25 cellular contexts compared by ENCODE assay signal in genomic region chr17:76871668-76872067, GRCh38. TPM values are rescaled to one million over a fixed set of nuclear protein-coding genes. Genes with fewer than 3 reads are reported as not detected.
DNase-seq lines count a peak whose midpoint lies in the region; ATAC-seq, FAIRE-seq and TF ChIP-seq lines count a peak whose summit lies in the region.
"Had no signal": no experiment of that assay in that cellular context is flagged by ENCODE, and none has a peak within 500 bp of the region (broad histone marks: within the 10 kb centered on the region; RNA-seq: fewer than 3 reads in every experiment).

No MANE protein-coding gene starts in this region.

- no TSS peak for BruUV-seq in HCT116 (replicated peaks; lab: Mats Ljungman, UMichigan)

- TF ChIP-seq EP300 in ovary (IDR thresholded peaks at IDR 0.05) = no peak

- peaks cover 25% of the 10 kb centered on the region for H3K9me3 Mint-ChIP-seq in T-helper 1 cell treated with Interleukin-12 subunit alpha and Interleukin-12 subunit beta and Interleukin-4 antibody, amounts not matched to agents 30 μg/mL and 1 μg/mL, for 36 hours
- no peaks in the 10 kb centered on the region for H3K9me3 Mint-ChIP-seq in neural crest cell

- H3K36me3 ChIP-seq in HCT116 (ENCODE audit: control insufficient read depth in 1 of 2, insufficient read depth in 2 of 2, low read length in 2 of 2) = no peaks in the 10 kb centered on the region
- H3K36me3 ChIP-seq in ovary = no peaks in the 10 kb centered on the region
- H3K36me3 ChIP-seq: thyroid gland had no signal

- peak overlapping the region; percentile 1 for H3K4me3 Mint-ChIP-seq in T-helper 1 cell treated with Interleukin-12 subunit alpha and Interleukin-12 subunit beta and Interleukin-4 antibody, amounts not matched to agents 30 μg/mL and 1 μg/mL, for 36 hours
- peak overlapping the region; percentile 56 for H3K4me3 Mint-ChIP-seq in neural crest cell
- H3K4me3 Mint-ChIP-seq: activated CD8-positive, alpha-beta memory T cell treated with anti-CD3 and anti-CD28 coated beads, Interleukin-2, amount 10 ng/mL, durations not matched to agents 7 days and 5 days; activated naive CD4-positive, alpha-beta T cell treated with anti-CD3 and anti-CD28 coated beads, Interleukin-2, amount 10 ng/mL, durations not matched to agents 7 days and 5 days had no signal

- no peaks in the 10 kb centered on the region for H3K79me2 ChIP-seq in HCT116 (ENCODE audit: insufficient read depth, low read length)

- TF ChIP-seq POLR2A in HCT116 (IDR thresholded peaks at IDR 0.05; ENCODE audit: borderline replicate concordance, extremely low read depth, insufficient read depth, insufficient read length) (no peak), ovary (IDR thresholded peaks at IDR 0.05) (no peak)

- POLR2A ChIA-PET in HCT116 (lab: Charles Lee) = interaction anchor here (1.0 kb wide), 1 partner anchor 385 kb away, joined by 3 read pairs; no protein-coding TSS in a partner anchor

- TF ChIP-seq RAD21 in HCT116 (IDR thresholded peaks at IDR 0.05; ENCODE audit: low read depth) = no peak

- no peak overlapping the region for H2AFZ ChIP-seq in HCT116 (ENCODE audit: low read depth, low read length, poor library complexity, severe bottlenecking)

- H3K27ac ChIP-seq in HCT116 (ENCODE audit: low read depth, low read length) = peak overlapping the region; percentile 49
- no peak overlapping the region for H3K27ac ChIP-seq in ovary
- H3K27ac ChIP-seq: skin epidermis, thyroid gland had no signal

- intact Hi-C loops in HCT116 (cut with micrococcal nuclease) = loop anchor here (5.0 kb wide), 1 partner anchor 376 kb away; no protein-coding TSS in a partner anchor
- intact Hi-C loops in ovary (cut with DNase I) = no loop called here

- RAD21 ChIA-PET in HCT116 (lab: Charles Lee; ENCODE audit: low non-redundant PET in 1 of 2, low total read pairs in 2 of 2, uncharacterized antibody in 2 of 2, unreplicated experiment in 2 of 2) = interaction anchor here in 1 of 2 experiments (0.7 to 1.2 kb wide), 2 partner anchors 166 to 185 kb away, joined by 4 to 9 read pairs; no protein-coding TSS in a partner anchor

- no peaks in the 10 kb centered on the region for H4K20me1 ChIP-seq in HCT116 (ENCODE audit: insufficient read depth)

- H3K4me3 ChIP-seq in HCT116 (replicated peaks in 1 of 2; ENCODE audit: low read depth in 1 of 2, low read length in 2 of 2) (no peak overlapping the region), ovary (no peak overlapping the region)
- H3K4me3 ChIP-seq: skin epidermis, thyroid gland had no signal

- CTCF ChIA-PET in HCT116 (lab: Charles Lee) = interaction anchor here (0.7 to 2.6 kb wide), 9 partner anchors 8 to 383 kb away, joined by 3 to 24 read pairs (median 4); no protein-coding TSS in a partner anchor

- TF ChIP-seq CTCF in HCT116 (IDR thresholded peaks at IDR 0.05 in 2 of 3, conservative IDR thresholded peaks at IDR 0.05 in 1 of 3; ENCODE audit: borderline replicate concordance in 1 of 3, insufficient read depth in 1 of 3, low read depth in 2 of 3, low read length in 2 of 3) (no peak), neural crest cell (conservative IDR thresholded peaks at IDR 0.05) (no peak), ovary (IDR thresholded peaks at IDR 0.05) (no peak)

- WGBS in ovary, 3 donors = 83 to 88% (median 87%) methylated on average over 4 of the region's 4 CpGs

- DNase-seq in T-helper 1 cell (no peak), HCT116 (ENCODE audit: low read depth, low spot score) (no peak), RPMI7951 (ENCODE audit: low read depth) (peak; percentile 27), neural crest cell (ENCODE audit: low read depth, low spot score) (no peak), RCC 7860 (ENCODE audit: low spot score) (no peak), ovary (no peak)
- no peak for DNase-seq in activated effector memory CD4-positive, alpha-beta T cell treated with anti-CD3 and anti-CD28 coated beads, Interleukin-2, amount 50 U/mL, for 16 hours
- DNase-seq: activated CD4-positive, alpha-beta T cell treated with anti-CD3 and anti-CD28 coated beads, Interleukin-2, amount 50 U/mL, for 1 hour; activated CD8-positive, alpha-beta memory T cell treated with anti-CD3 and anti-CD28 coated beads, Interleukin-2, amount 10 ng/mL, durations not matched to agents 7 days and 5 days; activated naive CD4-positive, alpha-beta T cell treated with anti-CD3 and anti-CD28 coated beads, Interleukin-2, amount 10 ng/mL, durations not matched to agents 7 days and 5 days; effector CD8-positive, alpha-beta T cell; mesendoderm; NCI-H1092; NCI-H187 treated with DMSO at 0.1 percent for 48 hours; NCI-H526; retina; thyroid gland had no signal

- H3K9me2 ChIP-seq in HCT116 (ENCODE audit: insufficient read depth) = no peaks in the 10 kb centered on the region

- peaks cover 5 to 8% of the 10 kb centered on the region in 2 experiments; a peak in 2 of 4 replicates for H3K9me3 ChIP-seq in HCT116 (ENCODE audit: control insufficient read depth in 1 of 2, insufficient read depth in 1 of 2, low read depth in 1 of 2, low read length in 2 of 2)
- no peaks in the 10 kb centered on the region for H3K9me3 ChIP-seq in ovary
- H3K9me3 ChIP-seq: thyroid gland had no signal

- peaks cover 8% of the 10 kb centered on the region for H3K36me3 Mint-ChIP-seq in T-helper 1 cell treated with Interleukin-12 subunit alpha and Interleukin-12 subunit beta and Interleukin-4 antibody, amounts not matched to agents 30 μg/mL and 1 μg/mL, for 36 hours (ENCODE audit: low read depth)
- peaks cover 8% of the 10 kb centered on the region for H3K36me3 Mint-ChIP-seq in neural crest cell (ENCODE audit: low read depth)
- H3K36me3 Mint-ChIP-seq: activated naive CD4-positive, alpha-beta T cell treated with anti-CD3 and anti-CD28 coated beads, Interleukin-2, amount 10 ng/mL, durations not matched to agents 7 days and 5 days had no signal

- H3K27me3 Mint-ChIP-seq in T-helper 1 cell treated with Interleukin-12 subunit alpha and Interleukin-12 subunit beta and Interleukin-4 antibody, amounts not matched to agents 30 μg/mL and 1 μg/mL, for 36 hours (ENCODE audit: low read depth) = peaks cover 30% of the 10 kb centered on the region
- peaks cover 24% of the 10 kb centered on the region for H3K27me3 Mint-ChIP-seq in neural crest cell (ENCODE audit: low read depth)

- FAIRE-seq in RCC 7860 (lab: Jason Lieb, UNC) = no peak
- FAIRE-seq: A204.1, colon, GM18507 had no signal

- peak overlapping the region; percentile 66 for H3K4me2 ChIP-seq in HCT116 (ENCODE audit: low read length)

- H3K4me1 ChIP-seq in HCT116 (ENCODE audit: control insufficient read depth in 1 of 2, insufficient read depth in 2 of 2, low read length in 2 of 2) (peaks cover 35 to 54% of the 10 kb centered on the region in 2 experiments), ovary (ENCODE audit: insufficient read depth) (peaks cover 1% of the 10 kb centered on the region)

- H3K27ac Mint-ChIP-seq in T-helper 1 cell treated with Interleukin-12 subunit alpha and Interleukin-12 subunit beta and Interleukin-4 antibody, amounts not matched to agents 30 μg/mL and 1 μg/mL, for 36 hours = no peak overlapping the region
- H3K27ac Mint-ChIP-seq in neural crest cell (ENCODE audit: unreplicated experiment) = no peak overlapping the region
- H3K27ac Mint-ChIP-seq: activated CD8-positive, alpha-beta memory T cell treated with anti-CD3 and anti-CD28 coated beads, Interleukin-2, amount 10 ng/mL, durations not matched to agents 7 days and 5 days; activated naive CD4-positive, alpha-beta T cell treated with anti-CD3 and anti-CD28 coated beads, Interleukin-2, amount 10 ng/mL, durations not matched to agents 7 days and 5 days; stimulated activated naive CD8-positive, alpha-beta T cell treated with anti-CD3 and anti-CD28 coated beads, Interleukin-15, amount 100 ng/mL, for 72 hours had no signal

- H3K9ac ChIP-seq in HCT116 (ENCODE audit: low read length) = 0 out of 2 replicates have a peak overlapping the region, but pooled peaks have one; percentile 10

- ATAC-seq in HCT116 = no peak
- ATAC-seq: activated CD8-positive, alpha-beta memory T cell treated with anti-CD3 and anti-CD28 coated beads, Interleukin-2, amount 10 ng/mL, durations not matched to agents 7 days and 5 days; left lobe of liver had no signal

- H3K27me3 ChIP-seq in HCT116 (ENCODE audit: insufficient read depth, low read length) = no peaks in the 10 kb centered on the region
- peaks cover 9% of the 10 kb centered on the region for H3K27me3 ChIP-seq in ovary

- peaks cover 11% of the 10 kb centered on the region for H3K4me1 Mint-ChIP-seq in T-helper 1 cell treated with Interleukin-12 subunit alpha and Interleukin-12 subunit beta and Interleukin-4 antibody, amounts not matched to agents 30 μg/mL and 1 μg/mL, for 36 hours (ENCODE audit: low read depth)
- peaks cover 18% of the 10 kb centered on the region for H3K4me1 Mint-ChIP-seq in neural crest cell

TF ChIP-seq in HCT116, 20 proteins besides CTCF, POLR2A, EP300 and RAD21:
- TF ChIP-seq CEBPB (IDR thresholded peaks at IDR 0.05; ENCODE audit: low read depth) (no peak), ZBTB33 (IDR thresholded peaks at IDR 0.05; ENCODE audit: extremely low read depth, insufficient replicate concordance, low read length) (no peak), YY1 (IDR thresholded peaks at IDR 0.05; ENCODE audit: extremely low read depth, insufficient replicate concordance, low read depth, low read length) (no peak), JUND (IDR thresholded peaks at IDR 0.05) (no peak), MAX (IDR thresholded peaks at IDR 0.05) (no peak)
TF ChIP-seq in HCT116: peak in this region for 0.

RNA-seq across cellular contexts. Expression of gene MGAT5B, which starts 3.5 kb away (rescaled TPM):
- 4.4 TPM for total RNA-seq in HCT116 (2021; ENCODE audit: unreplicated experiment)
- 3.8 and 5.0 TPM in 2 replicates for polyA plus RNA-seq in HCT116 (2012)
- 4.9 and 6.9 TPM in 2 replicates for total RNA-seq in RPMI7951 (2014; rRNA removed; shearing (Covaris generic))
- 14.3 and 14.6 TPM in 2 replicates for total RNA-seq in neural crest cell
- 1 to 10 TPM in 3 of 7 donors, under 1 TPM in 4; 0.23 to 3.6 (median 0.92) TPM for total RNA-seq in ovary
- polyA plus RNA-seq in ovary = under 1 TPM in 1 of 2 donors, not detected in 1; 0.61 TPM
- total RNA-seq: bronchial epithelial cell, left lobe of liver had no signal
